Comparison of ENCODE assay signal across 18 cellular contexts in genomic region chr12:25202139-25202538, GRCh38. TPM values are rescaled to one million over a fixed set of nuclear protein-coding genes. Genes with fewer than 3 reads are reported as not detected.
DNase-seq lines count a peak whose midpoint lies in the region; ATAC-seq and TF ChIP-seq lines count a peak whose summit lies in the region.
"Had no signal": no experiment of that assay in that cellular context is flagged by ENCODE, and none has a peak within 500 bp of the region (broad histone marks: within the 10 kb centered on the region; RNA-seq: fewer than 3 reads in every experiment).

No MANE protein-coding gene starts in this region.

- H3K36me3 ChIP-seq in CD4-positive, alpha-beta memory T cell (ENCODE audit: insufficient read depth, low read length), result peaks cover 6% of the 10 kb centered on the region
- peaks cover 16% of the 10 kb centered on the region for H3K36me3 ChIP-seq in DND-41 (ENCODE audit: insufficient read depth, low read length)

- H3K4me1 Mint-ChIP-seq in CD4-positive, alpha-beta memory T cell, result peaks cover 12 to 17% (median 16%) of the 10 kb centered on the region in 4 donors
- H3K4me1 Mint-ChIP-seq in central memory CD8-positive, alpha-beta T cell, result peaks cover 25% of the 10 kb centered on the region
- H3K4me1 Mint-ChIP-seq in naive thymus-derived CD8-positive, alpha-beta T cell, result peaks cover 24 to 44% (median 36%) of the 10 kb centered on the region in 4 donors

- H3K27me3 ChIP-seq in CD4-positive, alpha-beta memory T cell (ENCODE audit: insufficient read depth, low read length), result no peaks in the 10 kb centered on the region
- no peaks in the 10 kb centered on the region for H3K27me3 ChIP-seq in DND-41 (ENCODE audit: insufficient read depth, low read length, poor library complexity)
- H3K27me3 ChIP-seq: SJCRH30 had no signal

- POLR2A ChIA-PET in CD4-positive, alpha-beta memory T cell (lab: Charles Lee; ENCODE audit: partially characterized antibody), result no interaction called here
- POLR2A ChIA-PET in naive thymus-derived CD8-positive, alpha-beta T cell (lab: Charles Lee), result no interaction called here

- no peak for TF ChIP-seq CTCF in DND-41 (IDR thresholded peaks at IDR 0.05; ENCODE audit: borderline replicate concordance, extremely low read depth, low read length, poor library complexity, severe bottlenecking)

- intact Hi-C loops in CD4-positive, alpha-beta memory T cell (cut with micrococcal nuclease), result no loop called here

- no peak for DNase-seq in CD4-positive, alpha-beta memory T cell
- DNase-seq in DND-41, result no peak
- no peak for DNase-seq in central memory CD8-positive, alpha-beta T cell (ENCODE audit: low spot score in 2 of 2)
- no peak for DNase-seq in naive thymus-derived CD8-positive, alpha-beta T cell
- no peak for DNase-seq in activated CD4-positive, CD25-positive, alpha-beta regulatory T cell treated with anti-CD3 and anti-CD28 coated beads, Interleukin-2, amount 50 U/mL, for 72 hours
- no peak for DNase-seq in NCI-H2171 treated with DMSO at 0.1 percent for 48 hours (lab: John Stamatoyannopoulos, UW)
- DNase-seq: C1 segment of cervical spinal cord, Caco-2, GOT3, MV-4-11, NCI-H1417, NCI-H187 treated with DMSO at 0.1 percent for 48 hours, NCI-H446, NCI-H774, SJCRH30 had no signal

- peak; percentile 33; the same call in 1 of the 3 replicates for ATAC-seq in DND-41 (ENCODE audit: insufficient read depth, low read depth)
- ATAC-seq in central memory CD8-positive, alpha-beta T cell (replicated peaks; ENCODE audit: extremely low read depth, poor library complexity, severe bottlenecking), result no peak
- ATAC-seq in naive thymus-derived CD8-positive, alpha-beta T cell, result peak in 1 of 2 donors; percentile 33
- ATAC-seq in HG03378 (IDR thresholded peaks at IDR 0.05; ENCODE audit: unreplicated experiment), result no peak
- ATAC-seq: K562 had no signal

- peak overlapping the region in 1 of 8 donors; percentile 45 for H3K4me3 Mint-ChIP-seq in CD4-positive, alpha-beta memory T cell
- no peak overlapping the region for H3K4me3 Mint-ChIP-seq in central memory CD8-positive, alpha-beta T cell
- H3K4me3 Mint-ChIP-seq in naive thymus-derived CD8-positive, alpha-beta T cell, result no peak overlapping the region

- peaks cover 2% of the 10 kb centered on the region; the same call in 1 of the 2 replicates for H4K20me1 ChIP-seq in DND-41 (ENCODE audit: insufficient read depth, low read length)

- H3K4me2 ChIP-seq in DND-41 (ENCODE audit: insufficient read depth, low read length), result no peak overlapping the region

- H3K4me1 ChIP-seq in CD4-positive, alpha-beta memory T cell (ENCODE audit: insufficient read depth, low read length), result no peaks in the 10 kb centered on the region
- H3K4me1 ChIP-seq in DND-41 (ENCODE audit: insufficient read depth, low read length), result no peaks in the 10 kb centered on the region
- H3K4me1 ChIP-seq: Caco-2 had no signal

- H3K9ac ChIP-seq in DND-41 (ENCODE audit: low read depth, low read length), result no peak overlapping the region

- no peaks in the 10 kb centered on the region for H3K9me3 Mint-ChIP-seq in CD4-positive, alpha-beta memory T cell
- no peaks in the 10 kb centered on the region for H3K9me3 Mint-ChIP-seq in central memory CD8-positive, alpha-beta T cell
- H3K9me3 Mint-ChIP-seq in naive thymus-derived CD8-positive, alpha-beta T cell, result no peaks in the 10 kb centered on the region

- H3K27ac Mint-ChIP-seq in CD4-positive, alpha-beta memory T cell, result peak overlapping the region in 6 of 7 donors; percentile 12 to 90 (median 64)
- peak overlapping the region; percentile 9 for H3K27ac Mint-ChIP-seq in central memory CD8-positive, alpha-beta T cell (ENCODE audit: low read depth)
- peak overlapping the region in 9 of 10 donors; percentile 19 to 83 (median 65) for H3K27ac Mint-ChIP-seq in naive thymus-derived CD8-positive, alpha-beta T cell

- H3K4me3 ChIP-seq in CD4-positive, alpha-beta memory T cell (ENCODE audit: low read length in 2 of 2), result no peak overlapping the region
- no peak overlapping the region for H3K4me3 ChIP-seq in DND-41 (ENCODE audit: low read depth in 1 of 2, low read length in 2 of 2)
- H3K4me3 ChIP-seq: K562, SJCRH30 had no signal

- peaks cover 13 to 30% of the 10 kb centered on the region in 2 donors for H3K36me3 Mint-ChIP-seq in CD4-positive, alpha-beta memory T cell
- H3K36me3 Mint-ChIP-seq in central memory CD8-positive, alpha-beta T cell (ENCODE audit: insufficient read depth), result peaks cover 19% of the 10 kb centered on the region
- peaks cover 0 to 45% (median 15%) of the 10 kb centered on the region in 3 donors for H3K36me3 Mint-ChIP-seq in naive thymus-derived CD8-positive, alpha-beta T cell

- no peak overlapping the region for H3K27ac ChIP-seq in CD4-positive, alpha-beta memory T cell (ENCODE audit: low read depth, low read length)
- H3K27ac ChIP-seq in DND-41 (ENCODE audit: low read length), result no peak overlapping the region
- H3K27ac ChIP-seq: RWPE1, SJCRH30 had no signal

- H3K79me2 ChIP-seq in DND-41 (ENCODE audit: insufficient read depth, low read length), result no peaks in the 10 kb centered on the region

- H3K27me3 Mint-ChIP-seq in CD4-positive, alpha-beta memory T cell, result no peaks in the 10 kb centered on the region
- no peaks in the 10 kb centered on the region for H3K27me3 Mint-ChIP-seq in central memory CD8-positive, alpha-beta T cell
- H3K27me3 Mint-ChIP-seq in naive thymus-derived CD8-positive, alpha-beta T cell, result no peaks in the 10 kb centered on the region

- no peak overlapping the region for H2AFZ ChIP-seq in DND-41 (ENCODE audit: low read depth, low read length)

- H3K9me3 ChIP-seq in CD4-positive, alpha-beta memory T cell (ENCODE audit: control insufficient read depth in 1 of 2, low read length in 2 of 2), result no peaks in the 10 kb centered on the region
- H3K9me3 ChIP-seq in DND-41 (ENCODE audit: insufficient read depth, low read length, severe bottlenecking), result no peaks in the 10 kb centered on the region
- H3K9me3 ChIP-seq: Caco-2, SJCRH30 had no signal

- CTCF ChIA-PET in CD4-positive, alpha-beta memory T cell (lab: Charles Lee; ENCODE audit: partially characterized antibody), result interaction anchor here (1.3 kb wide), 1 partner anchor 39 kb away, joined by 3 read pairs; no protein-coding TSS in a partner anchor

RNA-seq across cellular contexts. Expression of gene ETFRF1, which starts 7.1 kb away (rescaled TPM):
- total RNA-seq in CD4-positive, alpha-beta memory T cell, result 10 to 100 TPM; 22.1 to 23.0 TPM
- 10 to 100 TPM; 30.8 to 56.5 TPM for polyA plus RNA-seq in CD4-positive, alpha-beta memory T cell
- total RNA-seq in naive thymus-derived CD8-positive, alpha-beta T cell, result 10 to 100 TPM; 40.8 to 45.1 TPM
- 10 to 100 TPM; 39.8 to 53.5 (median 40.6) TPM for polyA plus RNA-seq in naive thymus-derived CD8-positive, alpha-beta T cell

RNA-seq across cellular contexts. Expression of gene DNAI7, which starts 7.2 kb away (rescaled TPM):
- total RNA-seq in CD4-positive, alpha-beta memory T cell, result under 1 TPM in 1 of 2 experiments, not detected in 1; 0.15 TPM
- polyA plus RNA-seq in CD4-positive, alpha-beta memory T cell, result under 1 TPM in 1 of 2 donors, not detected in 1; 0.07 TPM
- total RNA-seq in naive thymus-derived CD8-positive, alpha-beta T cell, result under 1 TPM; 0.57 to 0.82 TPM
- under 1 TPM in 2 of 3 donors, not detected in 1; 0.09 to 0.16 TPM for polyA plus RNA-seq in naive thymus-derived CD8-positive, alpha-beta T cell
- total RNA-seq: SJCRH30 had no signal

RNA-seq across cellular contexts. Expression of gene KRAS, which starts 48.6 kb away (rescaled TPM):
- total RNA-seq in CD4-positive, alpha-beta memory T cell, result 10 to 100 TPM; 34.4 to 34.8 TPM
- polyA plus RNA-seq in CD4-positive, alpha-beta memory T cell, result 10 to 100 TPM; 31.6 to 52.4 TPM
- 10 to 100 TPM; 38.2 to 45.7 TPM for total RNA-seq in naive thymus-derived CD8-positive, alpha-beta T cell
- 10 to 100 TPM; 49.3 to 59.5 (median 53.3) TPM for polyA plus RNA-seq in naive thymus-derived CD8-positive, alpha-beta T cell

Comparison
In these comparisons a context has a peak if more than half of its experiments do, and no peak if none do; other contexts are left out.
1. H3K27ac Mint-ChIP-seq: peak in every context shown above with its lines; median percentile 65 in naive thymus-derived CD8-positive, alpha-beta T cell; 64 in CD4-positive, alpha-beta memory T cell; 9 in central memory CD8-positive, alpha-beta T cell.